19 cellular contexts compared by ENCODE assay signal in genomic region chr17:62188713-62189112, GRCh38.
DNase-seq lines count a peak whose midpoint lies in the region; ATAC-seq and TF ChIP-seq lines count a peak whose summit lies in the region.
"Had no signal": no experiment of that assay in that cellular context is flagged by ENCODE, and none has a peak within 500 bp of the region (broad histone marks: within the 10 kb centered on the region; RNA-seq: fewer than 3 reads in every experiment).

No MANE protein-coding gene starts in this region.

- no peak for TF ChIP-seq CTCF in SK-N-SH (IDR thresholded peaks at IDR 0.05)

- TF ChIP-seq RAD21 in SK-N-SH (IDR thresholded peaks at IDR 0.05; ENCODE audit: low read length), result no peak

- DNase-seq in SK-N-SH (no peak), RPMI7951 (ENCODE audit: low read depth) (peak; percentile 33), glomerular visceral epithelial cell (ENCODE audit: extremely low spot score) (peak; percentile 61), KBM-7 (no peak)
- DNase-seq in stimulated activated CD8-positive, alpha-beta memory T cell treated with anti-CD3 and anti-CD28 coated beads, Interleukin-4, amount 100 ng/mL, for 48 hours, result no peak
- DNase-seq in activated naive CD4-positive, alpha-beta T cell treated with anti-CD3 and anti-CD28 coated beads, Interleukin-2, amount 50 U/mL, for 16 hours, result no peak
- DNase-seq: activated CD4-positive, alpha-beta T cell treated with anti-CD3 and anti-CD28 coated beads for 4 hours; activated naive CD4-positive, alpha-beta T cell treated with anti-CD3 and anti-CD28 coated beads, Interleukin-2, amount 10 ng/mL, durations not matched to agents 7 days and 5 days; brain microvascular endothelial cell; CD4-positive, alpha-beta memory T cell; effector CD8-positive, alpha-beta T cell; foreskin fibroblast; NCI-H1694; NCI-H510A; occipital lobe; stimulated activated naive CD4-positive, alpha-beta T cell treated with Interleukin-2 at 50 U/mL for 16 hours; T-helper 9 cell had no signal

- H3K9ac ChIP-seq in SK-N-SH, result no peak overlapping the region

- no peak overlapping the region for H3K4me3 ChIP-seq in SK-N-SH (ENCODE audit: low read depth in 2 of 2, low read length in 1 of 2)

- CTCF ChIA-PET in SK-N-SH (lab: Yijun Ruan, JAX), result interaction anchor here (1.3 kb wide), 1 partner anchor 79 kb away, joined by 6 read pairs; no protein-coding TSS in a partner anchor

- no peaks in the 10 kb centered on the region for H3K79me2 ChIP-seq in SK-N-SH (ENCODE audit: insufficient read depth)

- POLR2A ChIA-PET in SK-N-SH (lab: Yijun Ruan, JAX), result no interaction called here

- no peaks in the 10 kb centered on the region for H3K4me1 ChIP-seq in SK-N-SH (ENCODE audit: control insufficient read depth in 1 of 2, insufficient read depth in 2 of 2, low read depth in 1 of 2, low read length in 1 of 2)

- no peaks in the 10 kb centered on the region for H3K9me3 ChIP-seq in SK-N-SH

- peaks cover 6% of the 10 kb centered on the region for H3F3A ChIP-seq in SK-N-SH (replicated peaks; ENCODE audit: insufficient read depth)

- H3K27ac ChIP-seq in SK-N-SH (ENCODE audit: low read depth in 2 of 2, low read length in 1 of 2), result no peak overlapping the region
- H3K27ac ChIP-seq: brain microvascular endothelial cell had no signal

- H3K36me3 ChIP-seq in SK-N-SH (replicated peaks in 1 of 2; ENCODE audit: control insufficient read depth in 1 of 2, insufficient read depth in 2 of 2, low read length in 1 of 2), result no peaks in the 10 kb centered on the region
- H3K36me3 ChIP-seq: brain microvascular endothelial cell had no signal

- ATAC-seq in SK-N-SH treated with all-trans-retinoic acid at 6 μM for 48 hours, result no peak
- no peak for ATAC-seq in GM21737 (IDR thresholded peaks at IDR 0.05; ENCODE audit: unreplicated experiment)

- no peaks in the 10 kb centered on the region for H4K20me1 ChIP-seq in SK-N-SH (ENCODE audit: insufficient read depth)

- H3K27me3 ChIP-seq in SK-N-SH (ENCODE audit: insufficient read depth), result no peaks in the 10 kb centered on the region
- H3K27me3 ChIP-seq: brain microvascular endothelial cell had no signal

- 46% methylated on average over 5 of the region's 5 CpGs for WGBS in SK-N-SH (ENCODE audit: low lambda C conversion rate)

- H3K4me2 ChIP-seq in SK-N-SH, result no peak overlapping the region

- no peak for TF ChIP-seq EP300 in SK-N-SH (IDR thresholded peaks at IDR 0.05; ENCODE audit: borderline replicate concordance in 1 of 2, low read depth in 1 of 2, low read length in 1 of 2)

- no peaks in the 10 kb centered on the region for H3K9me2 ChIP-seq in SK-N-SH

- in situ Hi-C loops in KBM-7 (cut with MboI; ENCODE audit: low pct_unique_long_range_greater_than_20kb, low sequenced_read_pairs), result no loop called here

- H2AFZ ChIP-seq in SK-N-SH (ENCODE audit: low read depth), result peak overlapping the region; percentile 36; the same call in 1 of the 2 replicates

TF ChIP-seq in SK-N-SH, 30 proteins besides CTCF, POLR2A, EP300 and RAD21:
- TF ChIP-seq FOXJ3 (CRISPR knock-in tag; IDR thresholded peaks at IDR 0.05) (no peak), GATA2 (CRISPR knock-in tag; IDR thresholded peaks at IDR 0.05) (no peak), RXRA (IDR thresholded peaks at IDR 0.05; ENCODE audit: borderline replicate concordance, low read depth) (no peak), FOXM1 (IDR thresholded peaks at IDR 0.05; ENCODE audit: low read depth) (no peak), RFX5 (IDR thresholded peaks at IDR 0.05; ENCODE audit: low read length) (no peak), JUND (IDR thresholded peaks at IDR 0.05) (no peak)

TF ChIP-seq in SK-N-SH treated with all-trans-retinoic acid at 6 μM for 48 hours, 23 proteins besides CTCF, POLR2A, EP300 and RAD21:
- TF ChIP-seq BACH2 (CRISPR knock-in tag; IDR thresholded peaks at IDR 0.05; ENCODE audit: borderline replicate concordance), result no peak
- no peak for TF ChIP-seq PPARA (CRISPR knock-in tag; IDR thresholded peaks at IDR 0.05; ENCODE audit: borderline replicate concordance)
- no peak for TF ChIP-seq ARNTL (CRISPR knock-in tag; IDR thresholded peaks at IDR 0.05; ENCODE audit: borderline replicate concordance, low read depth)
- TF ChIP-seq TOX (CRISPR knock-in tag; IDR thresholded peaks at IDR 0.05; ENCODE audit: borderline replicate concordance), result no peak
- no peak for TF ChIP-seq ESRRG (CRISPR knock-in tag; IDR thresholded peaks at IDR 0.05)
TF ChIP-seq in SK-N-SH treated with all-trans-retinoic acid at 6 μM for 48 hours: peak in this region for 0.

Comparison
In these comparisons a context has a peak if more than half of its experiments do, and no peak if none do; other contexts are left out.
1. DNase-seq: peak in RPMI7951 (single experiment) and glomerular visceral epithelial cell (single experiment); none in SK-N-SH (single experiment), stimulated activated CD8-positive, alpha-beta memory T cell treated with anti-CD3 and anti-CD28 coated beads, Interleukin-4, amount 100 ng/mL, for 48 hours (single experiment), KBM-7 (single experiment) and activated naive CD4-positive, alpha-beta T cell treated with anti-CD3 and anti-CD28 coated beads, Interleukin-2, amount 50 U/mL, for 16 hours (single experiment).